8 cellular contexts compared by ENCODE assay signal in genomic region chrX:153725039-153725831, GRCh38. TPM values are rescaled to one million over a fixed set of nuclear protein-coding genes. Genes with fewer than 3 reads are reported as not detected.
DNase-seq lines count a peak whose midpoint lies in the region; ATAC-seq, FAIRE-seq and TF ChIP-seq lines count a peak whose summit lies in the region.

No MANE protein-coding gene starts in this region.

- peak overlapping the region; percentile 26 for H3K4me2 ChIP-seq in H9 (ENCODE audit: insufficient read depth, insufficient read length, low read length)

- DNase-seq in DMS53 (lab: John Stamatoyannopoulos, UW) (peak; percentile 80), H9 (no peak), kidney (peak; percentile 75), RCC 7860 (ENCODE audit: low spot score) (no peak)
- DNase-seq in activated T-helper 1 cell treated with anti-CD3 and anti-CD28 coated beads, Interleukin-12 subunit alpha, Interleukin-12 subunit beta, Interleukin-2, Interleukin-4 antibody, amounts not matched to agents 30 ng/mL and 10 ng/mL and 1 ng/mL, durations not matched to agents 14 hours and 24 hours and 36 hours (ENCODE audit: low spot score): no peak

- H3K4me1 ChIP-seq in H9 (ENCODE audit: insufficient read depth, low read length) (no peaks in the 10 kb centered on the region), kidney (ENCODE audit: control insufficient read depth in 1 of 2, insufficient read depth in 1 of 2, low read depth in 1 of 2, low read length in 2 of 2) (peaks cover 8 to 36% of the 10 kb centered on the region in 2 donors), thymus (ENCODE audit: control insufficient read depth, insufficient read depth, low read length) (peaks cover 19% of the 10 kb centered on the region)

- H3K36me3 Mint-ChIP-seq in H9 (ENCODE audit: insufficient read depth in 1 of 3, low read depth in 3 of 3): peaks cover 8 to 33% (median 31%) of the 10 kb centered on the region in 3 experiments
- H3K36me3 Mint-ChIP-seq in activated T-helper 1 cell treated with anti-CD3 and anti-CD28 coated beads, Interleukin-12 subunit alpha, Interleukin-12 subunit beta, Interleukin-2, Interleukin-4 antibody, amounts not matched to agents 30 ng/mL and 10 ng/mL and 1 ng/mL, durations not matched to agents 14 hours and 24 hours and 36 hours (ENCODE audit: low read depth): peaks cover 14% of the 10 kb centered on the region

- H2BK20ac ChIP-seq in H9 (ENCODE audit: low read depth, low read length, poor library complexity, severe bottlenecking): no peak overlapping the region

- H2AFZ ChIP-seq in H9 (ENCODE audit: low read length): no peak overlapping the region

- H3K4me3 ChIP-seq in kidney (ENCODE audit: low read length in 2 of 2) (peak overlapping the region; percentile 32 to 55), thymus (ENCODE audit: low read length) (peak overlapping the region; percentile 68)

- no peak overlapping the region for H2BK5ac ChIP-seq in H9 (ENCODE audit: insufficient read length, low read length)

- H3K27ac ChIP-seq in H9 (ENCODE audit: insufficient read length, low read depth, low read length) (no peak overlapping the region), kidney (ENCODE audit: low read depth in 2 of 2, low read length in 2 of 2) (peak overlapping the region; percentile 59 to 76), thymus (ENCODE audit: low read depth) (peak overlapping the region; percentile 22)

- H3K9me3 ChIP-seq in H9 (ENCODE audit: control insufficient read depth, low read depth, low read length) (peaks cover 27% of the 10 kb centered on the region), kidney (ENCODE audit: control insufficient read depth in 1 of 2, low read length in 2 of 2) (no peaks in the 10 kb centered on the region), thymus (ENCODE audit: control insufficient read depth) (no peaks in the 10 kb centered on the region)

- H3K36me3 ChIP-seq in kidney (ENCODE audit: control insufficient read depth in 1 of 2, insufficient read depth in 2 of 2, low read length in 2 of 2) (peaks cover under 1 to 5% of the 10 kb centered on the region in 2 donors), thymus (ENCODE audit: control insufficient read depth, insufficient read depth) (peaks cover 14% of the 10 kb centered on the region)

- H2BK12ac ChIP-seq in H9 (ENCODE audit: insufficient read length, low read depth, low read length): no peak overlapping the region

- no peaks in the 10 kb centered on the region for H3K79me1 ChIP-seq in H9 (ENCODE audit: insufficient read depth, low read depth, low read length, poor library complexity, severe bottlenecking)

- no peaks in the 10 kb centered on the region for H3K27me3 Mint-ChIP-seq in H9 (ENCODE audit: low read depth)
- H3K27me3 Mint-ChIP-seq in activated T-helper 1 cell treated with anti-CD3 and anti-CD28 coated beads, Interleukin-12 subunit alpha, Interleukin-12 subunit beta, Interleukin-2, Interleukin-4 antibody, amounts not matched to agents 30 ng/mL and 10 ng/mL and 1 ng/mL, durations not matched to agents 14 hours and 24 hours and 36 hours (ENCODE audit: insufficient read depth): no peaks in the 10 kb centered on the region

- no peak overlapping the region for H3K9ac ChIP-seq in H9 (ENCODE audit: extremely low read depth, insufficient read length, low read length)
- H3K9ac ChIP-seq in kidney (ENCODE audit: low read length in 2 of 2): no peak overlapping the region

- peaks cover 4% of the 10 kb centered on the region for H3K23me2 ChIP-seq in H9 (ENCODE audit: insufficient read length, low read depth, low read length, poor library complexity, severe bottlenecking)

- no peak for ATAC-seq in activated CD4-positive, CD25-positive, alpha-beta regulatory T cell treated with anti-CD3 and anti-CD28 coated beads, Interleukin-2, amount 50 U/mL, for 24 hours
- ATAC-seq in GM18868 (IDR thresholded peaks at IDR 0.05; ENCODE audit: unreplicated experiment): no peak

- H3K4ac ChIP-seq in H9 (ENCODE audit: low read depth, low read length): no peak overlapping the region

- H2AK5ac ChIP-seq in H9 (ENCODE audit: insufficient read length, low read length): no peak overlapping the region

- peaks cover 10 to 20% of the 10 kb centered on the region in 2 experiments for H3K4me1 Mint-ChIP-seq in H9
- peaks cover 17% of the 10 kb centered on the region for H3K4me1 Mint-ChIP-seq in activated T-helper 1 cell treated with anti-CD3 and anti-CD28 coated beads, Interleukin-12 subunit alpha, Interleukin-12 subunit beta, Interleukin-2, Interleukin-4 antibody, amounts not matched to agents 30 ng/mL and 10 ng/mL and 1 ng/mL, durations not matched to agents 14 hours and 24 hours and 36 hours (ENCODE audit: low read depth)

- no peak for TF ChIP-seq CTCF in H9 (conservative IDR thresholded peaks at IDR 0.05)
- TF ChIP-seq CTCF in kidney (IDR thresholded peaks at IDR 0.05; ENCODE audit: borderline replicate concordance, extremely low read depth, insufficient read depth): no peak

- peaks cover 53 to 62% of the 10 kb centered on the region in 2 experiments for H3K9me3 Mint-ChIP-seq in H9
- H3K9me3 Mint-ChIP-seq in activated T-helper 1 cell treated with anti-CD3 and anti-CD28 coated beads, Interleukin-12 subunit alpha, Interleukin-12 subunit beta, Interleukin-2, Interleukin-4 antibody, amounts not matched to agents 30 ng/mL and 10 ng/mL and 1 ng/mL, durations not matched to agents 14 hours and 24 hours and 36 hours: no peaks in the 10 kb centered on the region

- peaks cover 10% of the 10 kb centered on the region; the same call in 1 of the 2 replicates for H3K79me2 ChIP-seq in H9 (ENCODE audit: insufficient read depth, low read length)

- H4K5ac ChIP-seq in H9 (ENCODE audit: insufficient read length, low read depth, low read length): no peak overlapping the region

- H3T11ph ChIP-seq in H9 (ENCODE audit: low read length): no peak overlapping the region

- no peak overlapping the region for H3K18ac ChIP-seq in H9 (ENCODE audit: insufficient read length, low read depth, low read length)

- no peaks in the 10 kb centered on the region for H4K20me1 ChIP-seq in H9 (ENCODE audit: control insufficient read depth, insufficient read depth, insufficient read length)

- no peak overlapping the region for H3K23ac ChIP-seq in H9 (ENCODE audit: insufficient read length, low read depth, low read length)

- no peak overlapping the region for H3K14ac ChIP-seq in H9 (ENCODE audit: insufficient read depth, low read length)

- no peak overlapping the region for H2BK120ac ChIP-seq in H9 (ENCODE audit: low read depth, low read length, poor library complexity, severe bottlenecking)

- no peak overlapping the region for H2BK15ac ChIP-seq in H9 (ENCODE audit: low read depth, low read length)

- no peak overlapping the region for H3K27ac Mint-ChIP-seq in H9
- H3K27ac Mint-ChIP-seq in activated T-helper 1 cell treated with anti-CD3 and anti-CD28 coated beads, Interleukin-12 subunit alpha, Interleukin-12 subunit beta, Interleukin-2, Interleukin-4 antibody, amounts not matched to agents 30 ng/mL and 10 ng/mL and 1 ng/mL, durations not matched to agents 14 hours and 24 hours and 36 hours: no peak overlapping the region

- intact Hi-C loops in activated T-helper 1 cell treated with anti-CD3 and anti-CD28 coated beads, Interleukin-12 subunit alpha, Interleukin-12 subunit beta, Interleukin-2, Interleukin-4 antibody, amounts not matched to agents 30 ng/mL and 10 ng/mL and 1 ng/mL, durations not matched to agents 14 hours and 24 hours and 36 hours (cut with micrococcal nuclease): loop anchor here (2.0 to 10.0 kb wide), 2 partner anchors 202 to 670 kb away; partner anchors contain the start of genes ARHGAP4 and RPL10
- intact Hi-C loops in kidney (cut with DNase I): no loop called here

- no peaks in the 10 kb centered on the region for H3K27me3 ChIP-seq in H9 (ENCODE audit: insufficient read depth, low read length)
- H3K27me3 ChIP-seq in thymus (ENCODE audit: control insufficient read depth, insufficient read depth): no peaks in the 10 kb centered on the region

- no peak overlapping the region for H3K56ac ChIP-seq in H9 (ENCODE audit: insufficient read length, low read depth, low read length)

- no peak overlapping the region for H4K91ac ChIP-seq in H9 (ENCODE audit: insufficient read length, low read depth, low read length)

- H3K4me3 Mint-ChIP-seq in H9: peak overlapping the region; percentile 66 to 80; a peak in 4 of 5 replicates
- H3K4me3 Mint-ChIP-seq in activated T-helper 1 cell treated with anti-CD3 and anti-CD28 coated beads, Interleukin-12 subunit alpha, Interleukin-12 subunit beta, Interleukin-2, Interleukin-4 antibody, amounts not matched to agents 30 ng/mL and 10 ng/mL and 1 ng/mL, durations not matched to agents 14 hours and 24 hours and 36 hours: peak overlapping the region; percentile 42

- H4K8ac ChIP-seq in H9 (replicated peaks; ENCODE audit: insufficient read length, low read depth, low read length): no peak overlapping the region

- FAIRE-seq in kidney (lab: Jason Lieb, UNC) (no peak), RCC 7860 (lab: Jason Lieb, UNC) (no peak)

- WGBS in H9 (ENCODE audit: extremely low coverage, insufficient read length, low lambda C conversion rate): no CpG with 5 or more reads among the region's 55 CpGs
- WGBS in thymus: 71% methylated on average over 54 of the region's 55 CpGs

RNA-seq across cellular contexts. Expression of gene ABCD1, which starts 0.6 kb away (rescaled TPM):
- total RNA-seq in H9 (2021): 10.2 and 11.1 TPM in 2 replicates
- total RNA-seq in activated T-helper 1 cell treated with anti-CD3 and anti-CD28 coated beads, Interleukin-12 subunit alpha, Interleukin-12 subunit beta, Interleukin-2, Interleukin-4 antibody, amounts not matched to agents 30 ng/mL and 10 ng/mL and 1 ng/mL, durations not matched to agents 14 hours and 24 hours and 36 hours: 8.4 TPM in 2 replicates
- total RNA-seq in kidney: 13.7 TPM
- polyA plus RNA-seq in kidney (ENCODE audit: insufficient read depth, low read depth, low replicate concordance): 5.2 TPM
- polyA plus RNA-seq in thymus: 6.8 TPM

RNA-seq across cellular contexts. Expression of gene BCAP31, which starts 1.0 kb away (rescaled TPM):
- total RNA-seq in H9 (2021) (138 and 140 TPM in 2 replicates), kidney (218 TPM)
- 156 and 166 TPM in 2 replicates for total RNA-seq in activated T-helper 1 cell treated with anti-CD3 and anti-CD28 coated beads, Interleukin-12 subunit alpha, Interleukin-12 subunit beta, Interleukin-2, Interleukin-4 antibody, amounts not matched to agents 30 ng/mL and 10 ng/mL and 1 ng/mL, durations not matched to agents 14 hours and 24 hours and 36 hours
- polyA plus RNA-seq in kidney (ENCODE audit: insufficient read depth, low read depth, low replicate concordance) (246 TPM), thymus (114 TPM)

RNA-seq across cellular contexts. Expression of gene SLC6A8, which starts 37.5 kb away (rescaled TPM):
- total RNA-seq in H9 (2021) (229 and 231 TPM in 2 replicates), kidney (110 TPM)
- 5.9 and 6.0 TPM in 2 replicates for total RNA-seq in activated T-helper 1 cell treated with anti-CD3 and anti-CD28 coated beads, Interleukin-12 subunit alpha, Interleukin-12 subunit beta, Interleukin-2, Interleukin-4 antibody, amounts not matched to agents 30 ng/mL and 10 ng/mL and 1 ng/mL, durations not matched to agents 14 hours and 24 hours and 36 hours
- polyA plus RNA-seq in kidney (ENCODE audit: insufficient read depth, low read depth, low replicate concordance) (79.7 TPM), thymus (18.2 TPM)

RNA-seq across cellular contexts. Expression of gene PLXNB3, which starts 38.8 kb away (rescaled TPM):
- 1.8 and 1.9 TPM in 2 replicates for total RNA-seq in H9 (2021)
- total RNA-seq in activated T-helper 1 cell treated with anti-CD3 and anti-CD28 coated beads, Interleukin-12 subunit alpha, Interleukin-12 subunit beta, Interleukin-2, Interleukin-4 antibody, amounts not matched to agents 30 ng/mL and 10 ng/mL and 1 ng/mL, durations not matched to agents 14 hours and 24 hours and 36 hours: 0.21 and 0.81 TPM in 2 replicates
- 5.6 TPM for total RNA-seq in kidney
- 2.2 TPM for polyA plus RNA-seq in kidney (ENCODE audit: insufficient read depth, low read depth, low replicate concordance)
- 0.71 TPM for polyA plus RNA-seq in thymus

RNA-seq across cellular contexts. Expression of gene PNCK, which starts 51.6 kb away (rescaled TPM):
- total RNA-seq in H9 (2021) (26.2 and 26.8 TPM in 2 replicates), kidney (1.5 TPM)
- 0.15 TPM in 1 of 2 replicates, not detected in the other for total RNA-seq in activated T-helper 1 cell treated with anti-CD3 and anti-CD28 coated beads, Interleukin-12 subunit alpha, Interleukin-12 subunit beta, Interleukin-2, Interleukin-4 antibody, amounts not matched to agents 30 ng/mL and 10 ng/mL and 1 ng/mL, durations not matched to agents 14 hours and 24 hours and 36 hours
- polyA plus RNA-seq in kidney (ENCODE audit: insufficient read depth, low read depth, low replicate concordance) (5.5 TPM), thymus (2.4 TPM)

Comparison
In these comparisons a context has a peak if more than half of its experiments do, and no peak if none do; other contexts are left out.
1. DNase-seq: peak in DMS53 (single experiment) and kidney (single experiment); none in H9 (single experiment), activated T-helper 1 cell treated with anti-CD3 and anti-CD28 coated beads, Interleukin-12 subunit alpha, Interleukin-12 subunit beta, Interleukin-2, Interleukin-4 antibody, amounts not matched to agents 30 ng/mL and 10 ng/mL and 1 ng/mL, durations not matched to agents 14 hours and 24 hours and 36 hours (single experiment) and RCC 7860 (single experiment).
2. RNA of gene SLC6A8, which starts 37.5 kb away (total RNA-seq): 229 to 231 TPM in H9 and 110 TPM in kidney (single experiment); 5.9 to 6.0 TPM in activated T-helper 1 cell treated with anti-CD3 and anti-CD28 coated beads, Interleukin-12 subunit alpha, Interleukin-12 subunit beta, Interleukin-2, Interleukin-4 antibody, amounts not matched to agents 30 ng/mL and 10 ng/mL and 1 ng/mL, durations not matched to agents 14 hours and 24 hours and 36 hours; every median in the first group is over 10 times any median in the second.